1 cellular context compared by ENCODE assay signal in the genomic region with DNA sequence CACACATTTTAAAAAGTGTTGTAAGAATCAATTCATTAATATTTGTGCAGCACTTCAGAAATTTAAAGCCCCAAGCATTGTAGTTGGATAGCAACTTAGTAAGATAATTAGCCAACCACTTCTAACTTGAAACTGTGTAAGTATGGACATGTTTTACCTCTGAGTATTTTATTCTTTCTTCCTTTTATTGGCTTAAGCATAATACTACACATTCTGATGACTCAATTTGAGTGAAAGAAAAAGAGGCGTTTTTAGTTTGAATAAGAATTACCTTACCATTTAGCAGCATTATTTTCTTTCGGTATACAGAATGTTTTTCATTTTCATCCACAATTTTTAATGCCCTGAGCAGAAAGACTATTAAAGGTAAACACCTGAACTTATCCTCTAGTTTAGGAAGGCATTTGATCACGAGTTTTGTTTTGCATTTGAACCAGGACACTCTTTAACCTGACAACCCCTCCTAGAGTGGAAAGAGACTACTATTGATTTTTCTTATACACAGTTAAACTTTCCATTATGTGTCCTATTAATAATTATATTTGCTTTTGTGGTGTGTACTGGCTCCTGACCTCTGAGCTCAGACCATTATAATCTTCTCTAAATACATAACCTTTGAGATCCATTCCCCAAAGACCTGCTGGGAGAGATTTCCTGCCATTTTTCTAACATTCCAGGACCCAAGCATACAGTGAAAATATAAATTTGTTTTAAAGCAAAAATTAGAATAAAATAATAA.
TF ChIP-seq lines count a peak whose summit lies in the region.

No MANE protein-coding gene starts in this region.

TF ChIP-seq in HepG2, 621 proteins besides CTCF, POLR2A, EP300 and RAD21 (continues in another document):
- TF ChIP-seq NRL (CRISPR knock-in tag; IDR thresholded peaks at IDR 0.05; ENCODE audit: borderline replicate concordance) (no peak), KLF15 (CRISPR knock-in tag; IDR thresholded peaks at IDR 0.05; ENCODE audit: borderline replicate concordance) (no peak), ZC3H4 (CRISPR knock-in tag; IDR thresholded peaks at IDR 0.05; ENCODE audit: borderline replicate concordance) (no peak), SOX13 (IDR thresholded peaks at IDR 0.05) (peak; percentile 18; the same call in 1 of the 2 replicates), SOX13 (CRISPR knock-in tag; conservative IDR thresholded peaks at IDR 0.05 in 1 of 2, IDR thresholded peaks at IDR 0.05 in 1 of 2) (peak in 1 of 2 experiments; percentile 72; a peak in 1 of 4 replicates), EED (CRISPR knock-in tag; IDR thresholded peaks at IDR 0.05) (no peak), FOXA3 (CRISPR knock-in tag; IDR thresholded peaks at IDR 0.05) (peak; percentile 66), U2AF2 (IDR thresholded peaks at IDR 0.05; ENCODE audit: low read depth, low read length) (no peak), ZNF451 (CRISPR knock-in tag; IDR thresholded peaks at IDR 0.05) (no peak), RBFOX2 (IDR thresholded peaks at IDR 0.05; ENCODE audit: low read depth, low read length) (no peak), ZNF207 (IDR thresholded peaks at IDR 0.05; ENCODE audit: borderline replicate concordance) (no peak), DR1 (CRISPR knock-in tag; IDR thresholded peaks at IDR 0.05) (no peak), NFIC (IDR thresholded peaks at IDR 0.05; ENCODE audit: low read length) (peak; percentile 52; the same call in 1 of the 2 replicates), GATA4 (IDR thresholded peaks at IDR 0.05; ENCODE audit: borderline replicate concordance, low read depth) (0 out of 2 replicates have a peak, but pooled peaks have one; percentile 25), HNF4G (IDR thresholded peaks at IDR 0.05; ENCODE audit: borderline replicate concordance, low read depth, low read length) (peak; percentile 74), HNF4G (CRISPR knock-in tag; IDR thresholded peaks at IDR 0.05; ENCODE audit: borderline replicate concordance, low read depth) (no peak), NCOR1 (IDR thresholded peaks at IDR 0.05; ENCODE audit: borderline replicate concordance, low read length) (peak; percentile 71; the same call in 1 of the 2 replicates), ZNF614 (CRISPR knock-in tag; IDR thresholded peaks at IDR 0.05; ENCODE audit: borderline replicate concordance) (0 out of 2 replicates have a peak, but pooled peaks have one; percentile 30), TGIF2 (CRISPR knock-in tag; IDR thresholded peaks at IDR 0.05) (no peak), TBX3 (IDR thresholded peaks at IDR 0.05; ENCODE audit: borderline replicate concordance) (0 out of 2 replicates have a peak, but pooled peaks have one; percentile 42), TEAD3 (CRISPR knock-in tag; optimal IDR thresholded peaks at IDR 0.05; ENCODE audit: borderline replicate concordance) (peak; percentile 66), HOXA5 (CRISPR knock-in tag; IDR thresholded peaks at IDR 0.05) (no peak), CCDC6 (CRISPR knock-in tag; IDR thresholded peaks at IDR 0.05) (no peak), GABPA (IDR thresholded peaks at IDR 0.05; ENCODE audit: low read depth, low read length) (no peak), GABPA (CRISPR knock-in tag; IDR thresholded peaks at IDR 0.05; ENCODE audit: low read depth) (0 out of 2 replicates have a peak, but pooled peaks have one; percentile 8), NR2F6 (IDR thresholded peaks at IDR 0.05) (peak; percentile 70), NR2F6 (CRISPR knock-in tag; IDR thresholded peaks at IDR 0.05) (peak; percentile 63; the same call in 1 of the 2 replicates), ZSCAN29 (CRISPR knock-in tag; conservative IDR thresholded peaks at IDR 0.05) (no peak), PHF20 (CRISPR knock-in tag; IDR thresholded peaks at IDR 0.05) (no peak), MYC (CRISPR knock-in tag; IDR thresholded peaks at IDR 0.05; ENCODE audit: borderline replicate concordance) (no peak), YY1 (IDR thresholded peaks at IDR 0.05; ENCODE audit: insufficient read depth, insufficient replicate concordance, low read depth, low read length) (peak; percentile 20), IKZF4 (CRISPR knock-in tag; IDR thresholded peaks at IDR 0.05; ENCODE audit: borderline replicate concordance, low read depth, not compliant biosample characterization) (no peak), PPARG (CRISPR knock-in tag; conservative IDR thresholded peaks at IDR 0.05) (peak; percentile 73), FOXJ3 (CRISPR knock-in tag; IDR thresholded peaks at IDR 0.05; ENCODE audit: borderline replicate concordance) (peak; percentile 50; the same call in 1 of the 2 replicates), SATB2 (CRISPR knock-in tag; IDR thresholded peaks at IDR 0.05) (peak; percentile 58; the same call in 1 of the 2 replicates), RARA (CRISPR knock-in tag; IDR thresholded peaks at IDR 0.05) (peak; percentile 62), ZNF230 (CRISPR knock-in tag; IDR thresholded peaks at IDR 0.05) (no peak), ZNF660 (CRISPR knock-in tag; IDR thresholded peaks at IDR 0.05; ENCODE audit: borderline replicate concordance, low read depth) (no peak), BCL6 (CRISPR knock-in tag; IDR thresholded peaks at IDR 0.05) (peak; percentile 49; the same call in 1 of the 2 replicates), RFXANK (CRISPR knock-in tag; IDR thresholded peaks at IDR 0.05) (no peak), GFI1 (CRISPR knock-in tag; IDR thresholded peaks at IDR 0.05; ENCODE audit: borderline replicate concordance) (0 out of 2 replicates have a peak, but pooled peaks have one; percentile 28), ETV6 (CRISPR knock-in tag; conservative IDR thresholded peaks at IDR 0.05) (no peak), RXRB (CRISPR knock-in tag; IDR thresholded peaks at IDR 0.05; ENCODE audit: borderline replicate concordance) (peak; percentile 23; the same call in 1 of the 2 replicates), MIXL1 (CRISPR knock-in tag; IDR thresholded peaks at IDR 0.05) (peak; percentile 80), FOXP1 (IDR thresholded peaks at IDR 0.05) (no peak), FOXP1 (CRISPR knock-in tag; IDR thresholded peaks at IDR 0.05) (peak; percentile 58; the same call in 1 of the 2 replicates), SNAI1 (CRISPR knock-in tag; IDR thresholded peaks at IDR 0.05; ENCODE audit: borderline replicate concordance) (no peak), HNF4A (CRISPR knock-in tag; IDR thresholded peaks at IDR 0.05) (peak; percentile 70; the same call in 1 of the 2 replicates), ZNF768 (CRISPR knock-in tag; IDR thresholded peaks at IDR 0.05) (no peak), MYNN (CRISPR knock-in tag; IDR thresholded peaks at IDR 0.05; ENCODE audit: low read depth) (no peak), RFX5 (IDR thresholded peaks at IDR 0.05; ENCODE audit: low read depth, low read length) (no peak)
- TF ChIP-seq, protein P1, sequence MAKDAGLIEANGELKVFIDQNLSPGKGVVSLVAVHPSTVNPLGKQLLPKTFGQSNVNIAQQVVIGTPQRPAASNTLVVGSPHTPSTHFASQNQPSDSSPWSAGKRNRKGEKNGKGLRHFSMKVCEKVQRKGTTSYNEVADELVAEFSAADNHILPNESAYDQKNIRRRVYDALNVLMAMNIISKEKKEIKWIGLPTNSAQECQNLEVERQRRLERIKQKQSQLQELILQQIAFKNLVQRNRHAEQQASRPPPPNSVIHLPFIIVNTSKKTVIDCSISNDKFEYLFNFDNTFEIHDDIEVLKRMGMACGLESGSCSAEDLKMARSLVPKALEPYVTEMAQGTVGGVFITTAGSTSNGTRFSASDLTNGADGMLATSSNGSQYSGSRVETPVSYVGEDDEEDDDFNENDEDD (CRISPR knock-in tag; IDR thresholded peaks at IDR 0.05; ENCODE audit: borderline replicate concordance) = no peak
- TF ChIP-seq, protein P2, sequence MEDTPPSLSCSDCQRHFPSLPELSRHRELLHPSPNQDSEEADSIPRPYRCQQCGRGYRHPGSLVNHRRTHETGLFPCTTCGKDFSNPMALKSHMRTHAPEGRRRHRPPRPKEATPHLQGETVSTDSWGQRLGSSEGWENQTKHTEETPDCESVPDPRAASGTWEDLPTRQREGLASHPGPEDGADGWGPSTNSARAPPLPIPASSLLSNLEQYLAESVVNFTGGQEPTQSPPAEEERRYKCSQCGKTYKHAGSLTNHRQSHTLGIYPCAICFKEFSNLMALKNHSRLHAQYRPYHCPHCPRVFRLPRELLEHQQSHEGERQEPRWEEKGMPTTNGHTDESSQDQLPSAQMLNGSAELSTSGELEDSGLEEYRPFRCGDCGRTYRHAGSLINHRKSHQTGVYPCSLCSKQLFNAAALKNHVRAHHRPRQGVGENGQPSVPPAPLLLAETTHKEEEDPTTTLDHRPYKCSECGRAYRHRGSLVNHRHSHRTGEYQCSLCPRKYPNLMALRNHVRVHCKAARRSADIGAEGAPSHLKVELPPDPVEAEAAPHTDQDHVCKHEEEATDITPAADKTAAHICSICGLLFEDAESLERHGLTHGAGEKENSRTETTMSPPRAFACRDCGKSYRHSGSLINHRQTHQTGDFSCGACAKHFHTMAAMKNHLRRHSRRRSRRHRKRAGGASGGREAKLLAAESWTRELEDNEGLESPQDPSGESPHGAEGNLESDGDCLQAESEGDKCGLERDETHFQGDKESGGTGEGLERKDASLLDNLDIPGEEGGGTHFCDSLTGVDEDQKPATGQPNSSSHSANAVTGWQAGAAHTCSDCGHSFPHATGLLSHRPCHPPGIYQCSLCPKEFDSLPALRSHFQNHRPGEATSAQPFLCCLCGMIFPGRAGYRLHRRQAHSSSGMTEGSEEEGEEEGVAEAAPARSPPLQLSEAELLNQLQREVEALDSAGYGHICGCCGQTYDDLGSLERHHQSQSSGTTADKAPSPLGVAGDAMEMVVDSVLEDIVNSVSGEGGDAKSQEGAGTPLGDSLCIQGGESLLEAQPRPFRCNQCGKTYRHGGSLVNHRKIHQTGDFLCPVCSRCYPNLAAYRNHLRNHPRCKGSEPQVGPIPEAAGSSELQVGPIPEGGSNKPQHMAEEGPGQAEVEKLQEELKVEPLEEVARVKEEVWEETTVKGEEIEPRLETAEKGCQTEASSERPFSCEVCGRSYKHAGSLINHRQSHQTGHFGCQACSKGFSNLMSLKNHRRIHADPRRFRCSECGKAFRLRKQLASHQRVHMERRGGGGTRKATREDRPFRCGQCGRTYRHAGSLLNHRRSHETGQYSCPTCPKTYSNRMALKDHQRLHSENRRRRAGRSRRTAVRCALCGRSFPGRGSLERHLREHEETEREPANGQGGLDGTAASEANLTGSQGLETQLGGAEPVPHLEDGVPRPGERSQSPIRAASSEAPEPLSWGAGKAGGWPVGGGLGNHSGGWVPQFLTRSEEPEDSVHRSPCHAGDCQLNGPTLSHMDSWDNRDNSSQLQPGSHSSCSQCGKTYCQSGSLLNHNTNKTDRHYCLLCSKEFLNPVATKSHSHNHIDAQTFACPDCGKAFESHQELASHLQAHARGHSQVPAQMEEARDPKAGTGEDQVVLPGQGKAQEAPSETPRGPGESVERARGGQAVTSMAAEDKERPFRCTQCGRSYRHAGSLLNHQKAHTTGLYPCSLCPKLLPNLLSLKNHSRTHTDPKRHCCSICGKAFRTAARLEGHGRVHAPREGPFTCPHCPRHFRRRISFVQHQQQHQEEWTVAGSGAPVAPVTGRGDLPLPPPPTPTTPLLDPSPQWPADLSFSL (CRISPR knock-in tag; IDR thresholded peaks at IDR 0.05) = no peak
- TF ChIP-seq, protein P3, sequence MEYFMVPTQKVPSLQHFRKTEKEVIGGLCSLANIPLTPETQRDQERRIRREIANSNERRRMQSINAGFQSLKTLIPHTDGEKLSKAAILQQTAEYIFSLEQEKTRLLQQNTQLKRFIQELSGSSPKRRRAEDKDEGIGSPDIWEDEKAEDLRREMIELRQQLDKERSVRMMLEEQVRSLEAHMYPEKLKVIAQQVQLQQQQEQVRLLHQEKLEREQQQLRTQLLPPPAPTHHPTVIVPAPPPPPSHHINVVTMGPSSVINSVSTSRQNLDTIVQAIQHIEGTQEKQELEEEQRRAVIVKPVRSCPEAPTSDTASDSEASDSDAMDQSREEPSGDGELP (IDR thresholded peaks at IDR 0.05; ENCODE audit: borderline replicate concordance, low read depth) = no peak
- TF ChIP-seq, protein P4, sequence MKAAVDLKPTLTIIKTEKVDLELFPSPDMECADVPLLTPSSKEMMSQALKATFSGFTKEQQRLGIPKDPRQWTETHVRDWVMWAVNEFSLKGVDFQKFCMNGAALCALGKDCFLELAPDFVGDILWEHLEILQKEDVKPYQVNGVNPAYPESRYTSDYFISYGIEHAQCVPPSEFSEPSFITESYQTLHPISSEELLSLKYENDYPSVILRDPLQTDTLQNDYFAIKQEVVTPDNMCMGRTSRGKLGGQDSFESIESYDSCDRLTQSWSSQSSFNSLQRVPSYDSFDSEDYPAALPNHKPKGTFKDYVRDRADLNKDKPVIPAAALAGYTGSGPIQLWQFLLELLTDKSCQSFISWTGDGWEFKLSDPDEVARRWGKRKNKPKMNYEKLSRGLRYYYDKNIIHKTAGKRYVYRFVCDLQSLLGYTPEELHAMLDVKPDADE (CRISPR knock-in tag; IDR thresholded peaks at IDR 0.05) = no peak
- TF ChIP-seq, protein P5, sequence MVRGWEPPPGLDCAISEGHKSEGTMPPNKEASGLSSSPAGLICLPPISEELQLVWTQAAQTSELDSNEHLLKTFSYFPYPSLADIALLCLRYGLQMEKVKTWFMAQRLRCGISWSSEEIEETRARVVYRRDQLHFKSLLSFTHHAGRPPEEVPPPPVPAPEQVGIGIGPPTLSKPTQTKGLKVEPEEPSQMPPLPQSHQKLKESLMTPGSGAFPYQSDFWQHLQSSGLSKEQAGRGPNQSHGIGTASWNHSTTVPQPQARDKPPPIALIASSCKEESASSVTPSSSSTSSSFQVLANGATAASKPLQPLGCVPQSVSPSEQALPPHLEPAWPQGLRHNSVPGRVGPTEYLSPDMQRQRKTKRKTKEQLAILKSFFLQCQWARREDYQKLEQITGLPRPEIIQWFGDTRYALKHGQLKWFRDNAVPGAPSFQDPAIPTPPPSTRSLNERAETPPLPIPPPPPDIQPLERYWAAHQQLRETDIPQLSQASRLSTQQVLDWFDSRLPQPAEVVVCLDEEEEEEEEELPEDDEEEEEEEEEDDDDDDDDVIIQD (CRISPR knock-in tag; IDR thresholded peaks at IDR 0.05; ENCODE audit: low read depth) = peak; percentile 60; the same call in 1 of the 2 replicates
- TF ChIP-seq, protein P6, sequence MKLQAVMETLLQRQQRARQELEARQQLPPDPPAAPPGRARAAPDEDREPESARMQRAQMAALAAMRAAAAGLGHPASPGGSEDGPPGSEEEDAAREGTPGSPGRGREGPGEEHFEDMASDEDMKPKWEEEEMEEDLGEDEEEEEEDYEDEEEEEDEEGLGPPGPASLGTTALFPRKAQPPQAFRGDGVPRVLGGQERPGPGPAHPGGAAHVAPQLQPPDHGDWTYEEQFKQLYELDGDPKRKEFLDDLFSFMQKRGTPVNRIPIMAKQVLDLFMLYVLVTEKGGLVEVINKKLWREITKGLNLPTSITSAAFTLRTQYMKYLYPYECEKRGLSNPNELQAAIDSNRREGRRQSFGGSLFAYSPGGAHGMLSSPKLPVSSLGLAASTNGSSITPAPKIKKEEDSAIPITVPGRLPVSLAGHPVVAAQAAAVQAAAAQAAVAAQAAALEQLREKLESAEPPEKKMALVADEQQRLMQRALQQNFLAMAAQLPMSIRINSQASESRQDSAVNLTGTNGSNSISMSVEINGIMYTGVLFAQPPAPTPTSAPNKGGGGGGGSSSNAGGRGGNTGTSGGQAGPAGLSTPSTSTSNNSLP (IDR thresholded peaks at IDR 0.05; ENCODE audit: low read depth, low read length) = peak; percentile 84
- TF ChIP-seq, protein P7, sequence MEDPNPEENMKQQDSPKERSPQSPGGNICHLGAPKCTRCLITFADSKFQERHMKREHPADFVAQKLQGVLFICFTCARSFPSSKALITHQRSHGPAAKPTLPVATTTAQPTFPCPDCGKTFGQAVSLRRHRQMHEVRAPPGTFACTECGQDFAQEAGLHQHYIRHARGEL (CRISPR knock-in tag; IDR thresholded peaks at IDR 0.05) = no peak
- TF ChIP-seq, protein P8, sequence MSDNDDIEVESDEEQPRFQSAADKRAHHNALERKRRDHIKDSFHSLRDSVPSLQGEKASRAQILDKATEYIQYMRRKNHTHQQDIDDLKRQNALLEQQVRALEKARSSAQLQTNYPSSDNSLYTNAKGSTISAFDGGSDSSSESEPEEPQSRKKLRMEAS (IDR thresholded peaks at IDR 0.05) = no peak
